ENCODE assay signal across 20 cellular contexts in the genomic region with DNA sequence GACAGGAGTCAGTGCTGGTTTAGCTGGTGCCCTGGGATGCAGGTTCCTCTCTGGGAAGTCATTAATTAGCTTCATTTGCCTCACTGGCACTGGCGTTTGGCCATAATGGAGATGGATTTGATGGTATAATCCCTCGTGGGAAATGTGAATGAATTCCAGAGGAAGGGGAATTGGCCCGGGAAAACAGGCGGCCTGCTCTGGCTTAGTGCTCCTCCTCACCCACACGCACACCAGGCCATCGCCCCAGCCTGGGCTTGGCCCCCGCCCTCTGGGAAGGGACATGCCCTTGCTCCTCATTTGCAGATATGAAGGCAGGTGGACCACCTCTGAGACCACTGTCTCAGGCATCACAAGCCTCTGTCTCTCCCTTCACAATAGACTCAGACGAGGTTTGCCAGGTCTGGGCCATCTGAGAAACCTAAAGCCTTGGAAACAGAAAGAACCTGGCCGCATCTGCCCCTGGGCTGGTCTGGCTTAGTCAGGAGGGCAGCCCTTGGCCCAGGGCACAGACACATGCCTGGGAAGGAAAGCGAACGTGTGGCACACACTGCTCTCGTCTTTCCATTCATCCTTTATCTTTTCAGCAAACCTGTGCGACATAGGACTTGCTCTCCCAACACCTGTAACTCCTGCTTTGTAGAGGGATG.
"Had no signal": no experiment of that assay in that cellular context is flagged by ENCODE, and none has a peak within 500 bp of the region (broad histone marks: within the 10 kb centered on the region; RNA-seq: fewer than 3 reads in every experiment).

No MANE protein-coding gene starts in this region.

- H3K27ac ChIP-seq: dorsolateral prefrontal cortex, heart left ventricle, ovary, prostate gland, right lobe of liver, suprapubic skin, thyroid gland had no signal

- H3K4me3 ChIP-seq: dorsolateral prefrontal cortex, heart left ventricle, ovary, prostate gland, right lobe of liver, suprapubic skin, thyroid gland had no signal

- H3K36me3 Mint-ChIP-seq: naive thymus-derived CD4-positive, alpha-beta T cell; stimulated activated effector memory CD8-positive, alpha-beta T cell treated with anti-CD3 and anti-CD28 coated beads, Interleukin-12 subunit alpha, Interleukin-12 subunit beta, amount 100 ng/mL, for 72 hours; type B pancreatic cell had no signal

- H3K36me3 ChIP-seq: heart left ventricle, ovary, prostate gland, right lobe of liver, suprapubic skin, thyroid gland had no signal

- H3K4me1 ChIP-seq: heart left ventricle, prostate gland, right lobe of liver, suprapubic skin, thyroid gland had no signal

- ATAC-seq: esophagus mucosa; heart left ventricle; left colon; naive thymus-derived CD4-positive, alpha-beta T cell; right lobe of liver; stimulated activated effector memory CD8-positive, alpha-beta T cell treated with anti-CD3 and anti-CD28 coated beads, Interleukin-12 subunit alpha, Interleukin-12 subunit beta, amount 100 ng/mL, for 72 hours; stimulated activated naive CD8-positive, alpha-beta T cell treated with anti-CD3 and anti-CD28 coated beads, Interleukin-15, Interleukin-2, amounts not matched to agents 100 U/mL and 50 U/mL, for 24 hours had no signal

- H3K4me3 Mint-ChIP-seq: naive thymus-derived CD4-positive, alpha-beta T cell; nephron progenitor cell; stimulated activated effector memory CD8-positive, alpha-beta T cell treated with anti-CD3 and anti-CD28 coated beads, Interleukin-12 subunit alpha, Interleukin-12 subunit beta, amount 100 ng/mL, for 72 hours; type B pancreatic cell had no signal

- H3K9me3 ChIP-seq: ovary, prostate gland, right lobe of liver, suprapubic skin, thyroid gland had no signal

- H3K4me1 Mint-ChIP-seq: stimulated activated effector memory CD8-positive, alpha-beta T cell treated with anti-CD3 and anti-CD28 coated beads, Interleukin-12 subunit alpha, Interleukin-12 subunit beta, amount 100 ng/mL, for 72 hours had no signal

- DNase-seq: cortex of kidney; dorsolateral prefrontal cortex; effector CD8-positive, alpha-beta T cell; heart left ventricle; hippocampal formation; left colon; mesendoderm; naive thymus-derived CD4-positive, alpha-beta T cell; nephron progenitor cell; ovary; right lobe of liver; stimulated activated CD4-positive, alpha-beta T cell treated with anti-CD3 and anti-CD28 coated beads, Interleukin-4, amount 100 ng/mL, for 1 hour; stimulated activated CD8-positive, alpha-beta memory T cell treated with anti-CD3 and anti-CD28 coated beads, Interleukin-4, amount 100 ng/mL, for 48 hours; stimulated activated naive CD8-positive, alpha-beta T cell treated with anti-CD3 and anti-CD28 coated beads, Interleukin-15, Interleukin-2, amounts not matched to agents 100 U/mL and 50 U/mL, for 24 hours had no signal

- H3K9me3 Mint-ChIP-seq: nephron progenitor cell; stimulated activated effector memory CD8-positive, alpha-beta T cell treated with anti-CD3 and anti-CD28 coated beads, Interleukin-12 subunit alpha, Interleukin-12 subunit beta, amount 100 ng/mL, for 72 hours; type B pancreatic cell had no signal

- H3K27me3 ChIP-seq: ovary, right lobe of liver, thyroid gland had no signal

- H3K27ac Mint-ChIP-seq: nephron progenitor cell; stimulated activated effector memory CD8-positive, alpha-beta T cell treated with anti-CD3 and anti-CD28 coated beads, Interleukin-12 subunit alpha, Interleukin-12 subunit beta, amount 100 ng/mL, for 72 hours; type B pancreatic cell had no signal
